In the genomic region with DNA sequence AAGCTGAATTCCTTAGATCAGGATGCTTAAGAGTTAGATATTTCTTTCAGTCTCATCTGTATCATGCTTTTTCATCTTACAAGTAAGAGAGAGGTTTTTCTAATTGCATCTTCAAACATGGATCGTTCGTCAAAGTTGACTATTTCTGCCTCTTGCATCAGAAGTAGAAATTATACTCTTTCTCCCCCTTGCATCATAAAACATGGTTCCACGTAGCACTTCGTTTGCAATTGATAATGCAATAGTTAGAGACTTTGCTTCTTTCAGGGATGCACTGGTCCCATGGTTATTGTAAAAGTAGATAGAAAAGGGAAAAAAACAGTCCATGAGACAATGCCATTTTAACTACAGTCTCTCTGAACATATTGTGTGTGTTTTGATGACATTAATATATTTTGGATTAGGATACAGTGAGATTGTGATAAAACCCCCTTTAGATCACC, we compare ENCODE assay signal across 24 cellular contexts.
DNase-seq lines count a peak whose midpoint lies in the region; FAIRE-seq and TF ChIP-seq lines count a peak whose summit lies in the region.
"Had no signal": no experiment of that assay in that cellular context is flagged by ENCODE, and none has a peak within 500 bp of the region (broad histone marks: within the 10 kb centered on the region; RNA-seq: fewer than 3 reads in every experiment).

No MANE protein-coding gene starts in this region.

- H3K9ac ChIP-seq in keratinocyte (ENCODE audit: control insufficient read depth, extremely low read depth, insufficient read depth, low read length) = no peak overlapping the region
- H3K9ac ChIP-seq: BLaER1 had no signal

- H4K20me1 ChIP-seq in keratinocyte (ENCODE audit: control insufficient read depth, extremely low read depth, insufficient read depth, low read length) = no peaks in the 10 kb centered on the region
- H4K20me1 ChIP-seq: BLaER1 had no signal

- H3K9me3 ChIP-seq in keratinocyte (ENCODE audit: control insufficient read depth, low read depth, low read length) = no peaks in the 10 kb centered on the region
- H3K9me3 ChIP-seq: BLaER1, MG63 had no signal

- no peak for TF ChIP-seq CTCF in chondrocyte (IDR thresholded peaks at IDR 0.05)
- TF ChIP-seq CTCF in keratinocyte (optimal IDR thresholded peaks at IDR 0.05 in 1 of 3, IDR thresholded peaks at IDR 0.05 in 1 of 3, conservative IDR thresholded peaks at IDR 0.05 in 1 of 3; ENCODE audit: extremely low read depth in 1 of 3, insufficient read depth in 2 of 3, low read length in 3 of 3) = no peak

- DNase-seq in OCI-M1 (lab: John Stamatoyannopoulos, UW) = peak; percentile 96
- DNase-seq in chondrocyte (ENCODE audit: low spot score) = no peak
- no peak for DNase-seq in keratinocyte (ENCODE audit: low read depth, low spot score)
- no peak for DNase-seq in stimulated activated naive CD4-positive, alpha-beta T cell treated with Interleukin-2 at 50 U/mL for 16 hours (lab: John Stamatoyannopoulos, UW)
- DNase-seq in mesenteric fat pad (ENCODE audit: low spot score) = no peak
- DNase-seq in NCI-H2227 treated with DMSO at 0.1 percent for 48 hours (lab: John Stamatoyannopoulos, UW) = no peak
- DNase-seq: CD4-positive, alpha-beta memory T cell; HCEC 1CT; Kasumi-1; MG63; NCI-H1048; NCI-H1436 treated with DMSO at 0.1 percent for 48 hours; NCI-H2029; NCI-H510A; NCI-H774; RPMI8226; SIG-M5 had no signal

- H3K36me3 ChIP-seq in ACC112 (ENCODE audit: insufficient read depth, low read length) (no peaks in the 10 kb centered on the region), keratinocyte (ENCODE audit: control insufficient read depth in 2 of 2, extremely low read depth in 1 of 2, insufficient read depth in 2 of 2, low read length in 2 of 2) (no peaks in the 10 kb centered on the region)
- H3K36me3 ChIP-seq: BLaER1, MG63 had no signal

- peaks cover 33% of the 10 kb centered on the region for H3K4me1 Mint-ChIP-seq in chondrocyte (ENCODE audit: low read depth)
- H3K4me1 Mint-ChIP-seq: CD4-positive, alpha-beta memory T cell; GM23338; IgD-negative memory B cell had no signal

- H3K27ac ChIP-seq in ACC112 (ENCODE audit: low read depth, low read length) (peak overlapping the region; percentile 51; the same call in 1 of the 2 replicates), keratinocyte (ENCODE audit: control insufficient read depth, insufficient read depth, low read length) (peak overlapping the region; percentile 24)
- H3K27ac ChIP-seq: BLaER1 had no signal

- peak overlapping the region; percentile 77 for H3K27ac Mint-ChIP-seq in chondrocyte (ENCODE audit: unreplicated experiment)
- H3K27ac Mint-ChIP-seq: CD4-positive, alpha-beta memory T cell; GM23338; IgD-negative memory B cell had no signal

- H3K79me2 ChIP-seq in ACC112 (ENCODE audit: control insufficient read depth, insufficient read depth, low read length, unreplicated experiment) (no peaks in the 10 kb centered on the region), keratinocyte (ENCODE audit: control insufficient read depth, insufficient read depth, low read length) (no peaks in the 10 kb centered on the region)

- H3K27me3 ChIP-seq in ACC112 (ENCODE audit: insufficient read depth, low read length) = no peaks in the 10 kb centered on the region
- H3K27me3 ChIP-seq in keratinocyte (ENCODE audit: control insufficient read depth, extremely low read depth, insufficient read depth, low read length) = no peaks in the 10 kb centered on the region
- H3K27me3 ChIP-seq: BLaER1, MG63 had no signal

- H2AFZ ChIP-seq in ACC112 (ENCODE audit: low read length, unreplicated experiment) (no peak overlapping the region), keratinocyte (ENCODE audit: control insufficient read depth, low read length) (no peak overlapping the region)

- H3K27me3 Mint-ChIP-seq in chondrocyte (ENCODE audit: low read depth) = no peaks in the 10 kb centered on the region
- H3K27me3 Mint-ChIP-seq: IgD-negative memory B cell had no signal

- no peaks in the 10 kb centered on the region for H3K36me3 Mint-ChIP-seq in chondrocyte (ENCODE audit: low read depth)
- H3K36me3 Mint-ChIP-seq: CD4-positive, alpha-beta memory T cell; IgD-negative memory B cell had no signal

- H3K9me1 ChIP-seq in keratinocyte (ENCODE audit: control insufficient read depth, extremely low read depth, insufficient read depth, low read length) = no peaks in the 10 kb centered on the region

- H3K4me2 ChIP-seq in keratinocyte (ENCODE audit: control insufficient read depth, extremely low read depth, insufficient read depth, low read depth, low read length) = no peak overlapping the region
- H3K4me2 ChIP-seq: BLaER1, GM23338 had no signal

- H3K9me3 Mint-ChIP-seq in chondrocyte (ENCODE audit: low read depth) = no peaks in the 10 kb centered on the region
- H3K9me3 Mint-ChIP-seq: GM23338 had no signal

- H3K4me3 ChIP-seq in ACC112 (ENCODE audit: low read depth, low read length) (no peak overlapping the region), keratinocyte (ENCODE audit: control insufficient read depth in 2 of 3, extremely low read depth in 1 of 3, insufficient read depth in 2 of 3, low read depth in 1 of 3, low read length in 3 of 3) (no peak overlapping the region)
- H3K4me3 ChIP-seq: BLaER1, GM23338, MG63 had no signal

- no peak for FAIRE-seq in keratinocyte (lab: Jason Lieb, UNC)
- FAIRE-seq: GM12891, GM19239, HTR-8/SVneo had no signal

- dilution Hi-C loops in keratinocyte (cut with MboI; ENCODE audit: extremely low pct_ligation_motif_present, low sequenced_read_pairs) = no loop called here

- no peak overlapping the region for H3K4me3 Mint-ChIP-seq in chondrocyte (ENCODE audit: unreplicated experiment)
- H3K4me3 Mint-ChIP-seq: CD4-positive, alpha-beta memory T cell; GM23338 had no signal

- peaks cover 25% of the 10 kb centered on the region for H3K4me1 ChIP-seq in ACC112 (ENCODE audit: control insufficient read depth, insufficient read depth, low read length, unreplicated experiment)
- H3K4me1 ChIP-seq in keratinocyte (ENCODE audit: control insufficient read depth, extremely low read depth, insufficient read depth, low read length) = peaks cover 18% of the 10 kb centered on the region
- H3K4me1 ChIP-seq: BLaER1 had no signal
